Comparison of ENCODE assay signal across 15 cellular contexts in the genomic region with DNA sequence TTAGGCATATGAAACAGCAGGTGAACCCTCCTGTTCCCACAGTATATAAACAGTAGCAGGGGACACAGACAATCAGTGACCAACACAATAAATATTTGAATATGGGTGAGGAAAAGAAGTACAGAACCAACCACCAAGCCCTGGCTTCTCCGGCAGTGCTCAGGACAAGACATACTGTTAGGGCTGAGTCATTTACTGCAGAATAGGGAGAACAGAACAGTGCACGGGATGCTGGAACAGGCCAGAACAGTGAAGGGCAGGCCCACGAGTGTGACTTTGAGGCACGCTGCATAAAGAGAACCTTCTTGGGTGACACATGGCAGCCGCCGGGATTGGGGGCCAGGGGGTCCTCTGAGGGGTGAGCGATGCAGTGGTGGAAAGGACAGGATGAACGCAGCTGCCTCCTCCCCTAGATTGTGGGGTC.
DNase-seq lines count a peak whose midpoint lies in the region; ATAC-seq and TF ChIP-seq lines count a peak whose summit lies in the region.
"Had no signal": no experiment of that assay in that cellular context is flagged by ENCODE, and none has a peak within 500 bp of the region (broad histone marks: within the 10 kb centered on the region; RNA-seq: fewer than 3 reads in every experiment).

No MANE protein-coding gene starts in this region.

- in situ Hi-C loops in brain microvascular endothelial cell (cut with HindIII; ENCODE audit: low pct_ligation_motif_present, low sequenced_read_pairs): no loop called here

- H3K27ac ChIP-seq in brain microvascular endothelial cell: peak overlapping the region; percentile 48
- H3K27ac ChIP-seq: esophagus muscularis mucosa, left lung had no signal

- H3K27me3 ChIP-seq in brain microvascular endothelial cell (replicated peaks): no peaks in the 10 kb centered on the region
- H3K27me3 ChIP-seq: esophagus muscularis mucosa, left lung had no signal

- H3K36me3 ChIP-seq in brain microvascular endothelial cell (replicated peaks): peaks cover 5% of the 10 kb centered on the region

- TF ChIP-seq CTCF in brain microvascular endothelial cell (IDR thresholded peaks at IDR 0.05; ENCODE audit: low read depth, low read length, missing control alignments): no peak

- ATAC-seq in HG03108 (IDR thresholded peaks at IDR 0.05; ENCODE audit: unreplicated experiment) (no peak), GM21526 (IDR thresholded peaks at IDR 0.05; ENCODE audit: low FRiP score, unreplicated experiment) (no peak), HG02840 (IDR thresholded peaks at IDR 0.05; ENCODE audit: low FRiP score, unreplicated experiment) (no peak)
- ATAC-seq: left lung had no signal

- DNase-seq in 8988T: peak; percentile 78
- DNase-seq in HPDE6-E6E7 (ENCODE audit: extremely low spot score): peak; percentile 89
- DNase-seq in brain microvascular endothelial cell: peak; percentile 88
- peak; percentile 85 for DNase-seq in islet precursor cell
- no peak for DNase-seq in activated CD4-positive, CD25-positive, alpha-beta regulatory T cell treated with anti-CD3 and anti-CD28 coated beads, Interleukin-2, amount 50 U/mL, for 72 hours
- DNase-seq: activated CD8-positive, alpha-beta memory T cell treated with anti-CD3 and anti-CD28 coated beads, Interleukin-2, amount 50 U/mL, for 4 hours; anterior cingulate cortex; GDM1; left lung; NCI-H2081 treated with DMSO at 0.1 percent for 48 hours; stimulated activated CD4-positive, alpha-beta T cell treated with anti-CD3 and anti-CD28 coated beads, Interleukin-4, amount 100 ng/mL, for 1 hour had no signal

- H3K4me3 ChIP-seq in brain microvascular endothelial cell (ENCODE audit: low read depth, low read length): no peak overlapping the region
- H3K4me3 ChIP-seq: esophagus muscularis mucosa, left lung had no signal
